ENCODE assay signal across 1 cellular context in genomic region chr6:16578695-16579094, GRCh38.
TF ChIP-seq lines count a peak whose summit lies in the region.

No MANE protein-coding gene starts in this region.

TF ChIP-seq in HepG2, 621 proteins besides CTCF, POLR2A, EP300 and RAD21 (continued from another document and continues in another):
- TF ChIP-seq AHDC1 (CRISPR knock-in tag; IDR thresholded peaks at IDR 0.05; ENCODE audit: borderline replicate concordance) (0 out of 2 replicates have a peak, but pooled peaks have one; percentile 39), ZNF234 (CRISPR knock-in tag; conservative IDR thresholded peaks at IDR 0.05) (no peak), CREB3 (CRISPR knock-in tag; IDR thresholded peaks at IDR 0.05) (no peak), ZNF615 (CRISPR knock-in tag; IDR thresholded peaks at IDR 0.05; ENCODE audit: borderline replicate concordance) (no peak), ZNF549 (CRISPR knock-in tag; IDR thresholded peaks at IDR 0.05) (no peak), DMTF1 (CRISPR knock-in tag; IDR thresholded peaks at IDR 0.05) (no peak), FOXA3 (CRISPR knock-in tag; IDR thresholded peaks at IDR 0.05) (no peak), ZNF773 (CRISPR knock-in tag; IDR thresholded peaks at IDR 0.05; ENCODE audit: borderline replicate concordance) (no peak), MAFF (IDR thresholded peaks at IDR 0.05; ENCODE audit: low read depth, low read length) (no peak), ZSCAN5A (CRISPR knock-in tag; IDR thresholded peaks at IDR 0.05; ENCODE audit: borderline replicate concordance) (no peak), ZBTB7B (CRISPR knock-in tag; IDR thresholded peaks at IDR 0.05) (no peak), KDM6A (CRISPR knock-in tag; IDR thresholded peaks at IDR 0.05; ENCODE audit: low read depth) (no peak), CEBPG (CRISPR knock-in tag; IDR thresholded peaks at IDR 0.05) (peak; percentile 81), ATAD3A (CRISPR knock-in tag; IDR thresholded peaks at IDR 0.05) (no peak), MTERF4 (CRISPR knock-in tag; IDR thresholded peaks at IDR 0.05) (no peak), FOXK2 (IDR thresholded peaks at IDR 0.05) (no peak), FOSL2 (CRISPR knock-in tag; IDR thresholded peaks at IDR 0.05) (peak; percentile 13; the same call in 1 of the 2 replicates), ZNF333 (CRISPR knock-in tag; IDR thresholded peaks at IDR 0.05; ENCODE audit: borderline replicate concordance) (no peak), ZNF296 (CRISPR knock-in tag; conservative IDR thresholded peaks at IDR 0.05) (no peak), RARG (CRISPR knock-in tag; IDR thresholded peaks at IDR 0.05; ENCODE audit: low read depth) (no peak), HNF4G (IDR thresholded peaks at IDR 0.05; ENCODE audit: borderline replicate concordance, low read depth, low read length) (peak; percentile 46; the same call in 1 of the 2 replicates), HNF4G (CRISPR knock-in tag; IDR thresholded peaks at IDR 0.05; ENCODE audit: borderline replicate concordance, low read depth) (no peak), DZIP1 (CRISPR knock-in tag; IDR thresholded peaks at IDR 0.05) (no peak), ZNF781 (CRISPR knock-in tag; IDR thresholded peaks at IDR 0.05; ENCODE audit: borderline replicate concordance, not compliant biosample characterization) (no peak), NR2F1 (CRISPR knock-in tag; IDR thresholded peaks at IDR 0.05) (no peak), ZNF12 (CRISPR knock-in tag; IDR thresholded peaks at IDR 0.05) (no peak), ZNF816 (CRISPR knock-in tag; IDR thresholded peaks at IDR 0.05; ENCODE audit: borderline replicate concordance) (no peak), PLSCR1 (CRISPR knock-in tag; IDR thresholded peaks at IDR 0.05; ENCODE audit: borderline replicate concordance) (no peak), ZNF891 (CRISPR knock-in tag; IDR thresholded peaks at IDR 0.05) (no peak), ZKSCAN5 (CRISPR knock-in tag; IDR thresholded peaks at IDR 0.05) (no peak), MED1 (CRISPR knock-in tag; IDR thresholded peaks at IDR 0.05) (no peak)
- TF ChIP-seq, protein P1, sequence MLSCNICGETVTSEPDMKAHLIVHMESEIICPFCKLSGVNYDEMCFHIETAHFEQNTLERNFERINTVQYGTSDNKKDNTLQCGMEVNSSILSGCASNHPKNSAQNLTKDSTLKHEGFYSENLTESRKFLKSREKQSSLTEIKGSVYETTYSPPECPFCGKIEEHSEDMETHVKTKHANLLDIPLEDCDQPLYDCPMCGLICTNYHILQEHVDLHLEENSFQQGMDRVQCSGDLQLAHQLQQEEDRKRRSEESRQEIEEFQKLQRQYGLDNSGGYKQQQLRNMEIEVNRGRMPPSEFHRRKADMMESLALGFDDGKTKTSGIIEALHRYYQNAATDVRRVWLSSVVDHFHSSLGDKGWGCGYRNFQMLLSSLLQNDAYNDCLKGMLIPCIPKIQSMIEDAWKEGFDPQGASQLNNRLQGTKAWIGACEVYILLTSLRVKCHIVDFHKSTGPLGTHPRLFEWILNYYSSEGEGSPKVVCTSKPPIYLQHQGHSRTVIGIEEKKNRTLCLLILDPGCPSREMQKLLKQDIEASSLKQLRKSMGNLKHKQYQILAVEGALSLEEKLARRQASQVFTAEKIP (CRISPR knock-in tag; IDR thresholded peaks at IDR 0.05; ENCODE audit: borderline replicate concordance) = no peak
- TF ChIP-seq, protein P2, sequence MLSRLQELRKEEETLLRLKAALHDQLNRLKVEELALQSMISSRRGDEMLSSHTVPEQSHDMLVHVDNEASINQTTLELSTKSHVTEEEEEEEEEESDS (CRISPR knock-in tag; IDR thresholded peaks at IDR 0.05; ENCODE audit: borderline replicate concordance) = no peak
- TF ChIP-seq, protein P3, sequence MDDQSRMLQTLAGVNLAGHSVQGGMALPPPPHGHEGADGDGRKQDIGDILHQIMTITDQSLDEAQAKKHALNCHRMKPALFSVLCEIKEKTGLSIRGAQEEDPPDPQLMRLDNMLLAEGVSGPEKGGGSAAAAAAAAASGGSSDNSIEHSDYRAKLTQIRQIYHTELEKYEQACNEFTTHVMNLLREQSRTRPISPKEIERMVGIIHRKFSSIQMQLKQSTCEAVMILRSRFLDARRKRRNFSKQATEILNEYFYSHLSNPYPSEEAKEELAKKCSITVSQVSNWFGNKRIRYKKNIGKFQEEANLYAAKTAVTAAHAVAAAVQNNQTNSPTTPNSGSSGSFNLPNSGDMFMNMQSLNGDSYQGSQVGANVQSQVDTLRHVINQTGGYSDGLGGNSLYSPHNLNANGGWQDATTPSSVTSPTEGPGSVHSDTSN (CRISPR knock-in tag; IDR thresholded peaks at IDR 0.05; ENCODE audit: borderline replicate concordance) = no peak
- TF ChIP-seq, protein P4, sequence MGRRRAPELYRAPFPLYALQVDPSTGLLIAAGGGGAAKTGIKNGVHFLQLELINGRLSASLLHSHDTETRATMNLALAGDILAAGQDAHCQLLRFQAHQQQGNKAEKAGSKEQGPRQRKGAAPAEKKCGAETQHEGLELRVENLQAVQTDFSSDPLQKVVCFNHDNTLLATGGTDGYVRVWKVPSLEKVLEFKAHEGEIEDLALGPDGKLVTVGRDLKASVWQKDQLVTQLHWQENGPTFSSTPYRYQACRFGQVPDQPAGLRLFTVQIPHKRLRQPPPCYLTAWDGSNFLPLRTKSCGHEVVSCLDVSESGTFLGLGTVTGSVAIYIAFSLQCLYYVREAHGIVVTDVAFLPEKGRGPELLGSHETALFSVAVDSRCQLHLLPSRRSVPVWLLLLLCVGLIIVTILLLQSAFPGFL (CRISPR knock-in tag; IDR thresholded peaks at IDR 0.05) = no peak
- TF ChIP-seq, protein P5, sequence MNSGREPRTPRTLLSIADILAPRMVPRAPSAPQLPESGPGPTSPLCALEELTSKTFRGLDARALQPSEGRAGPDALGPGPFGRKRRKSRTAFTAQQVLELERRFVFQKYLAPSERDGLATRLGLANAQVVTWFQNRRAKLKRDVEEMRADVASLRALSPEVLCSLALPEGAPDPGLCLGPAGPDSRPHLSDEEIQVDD (CRISPR knock-in tag; IDR thresholded peaks at IDR 0.05; ENCODE audit: borderline replicate concordance) = no peak
- TF ChIP-seq, protein P6, sequence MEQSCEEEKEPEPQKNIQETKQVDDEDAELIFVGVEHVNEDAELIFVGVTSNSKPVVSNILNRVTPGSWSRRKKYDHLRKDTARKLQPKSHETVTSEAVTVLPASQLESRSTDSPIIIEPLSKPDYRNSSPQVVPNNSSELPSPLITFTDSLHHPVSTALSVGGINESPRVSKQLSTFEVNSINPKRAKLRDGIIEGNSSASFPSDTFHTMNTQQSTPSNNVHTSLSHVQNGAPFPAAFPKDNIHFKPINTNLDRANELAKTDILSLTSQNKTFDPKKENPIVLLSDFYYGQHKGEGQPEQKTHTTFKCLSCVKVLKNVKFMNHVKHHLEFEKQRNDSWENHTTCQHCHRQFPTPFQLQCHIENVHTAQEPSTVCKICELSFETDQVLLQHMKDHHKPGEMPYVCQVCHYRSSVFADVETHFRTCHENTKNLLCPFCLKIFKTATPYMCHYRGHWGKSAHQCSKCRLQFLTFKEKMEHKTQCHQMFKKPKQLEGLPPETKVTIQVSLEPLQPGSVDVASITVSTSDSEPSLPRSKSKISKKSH (CRISPR knock-in tag; IDR thresholded peaks at IDR 0.05; ENCODE audit: borderline replicate concordance) = no peak
